ENCODE assay signal across 8 cellular contexts in genomic region chr1:204506969-204507316, GRCh38. TPM values are rescaled to one million over a fixed set of nuclear protein-coding genes. Genes with fewer than 3 reads are reported as not detected.
A peak's percentile ranks its signal among the peaks of the same experiment; 100 is the strongest.
DNase-seq lines count a peak whose midpoint lies in the region; ATAC-seq and TF ChIP-seq lines count a peak whose summit lies in the region.

No MANE protein-coding gene starts in this region.

- in situ Hi-C loops in transverse colon (cut with MboI; ENCODE audit: low pct_ligation_motif_present in 1 of 4, low pct_unique_long_range_greater_than_20kb in 1 of 4, low sequenced_read_pairs in 3 of 4): loop anchor here in 1 of 4 donors (10.0 kb wide), 1 partner anchor 62 kb away; no protein-coding TSS in a partner anchor

- peak; percentile 62 for ATAC-seq in HG02642 (IDR thresholded peaks at IDR 0.05; ENCODE audit: poor library complexity, unreplicated experiment)
- peak; percentile 62 for ATAC-seq in activated naive CD8-positive, alpha-beta T cell treated with anti-CD3 and anti-CD28 coated beads, Interleukin-2, amount 10 ng/mL, durations not matched to agents 7 days and 5 days (ENCODE audit: low read depth)

- H3K27me3 ChIP-seq in GM06990 (replicated peaks; ENCODE audit: control insufficient read depth, insufficient read depth, low read length): no peaks in the 10 kb centered on the region
- H3K27me3 ChIP-seq in cardiac muscle cell: no peaks in the 10 kb centered on the region
- no peaks in the 10 kb centered on the region for H3K27me3 ChIP-seq in transverse colon

- no peaks in the 10 kb centered on the region for H3K36me3 ChIP-seq in GM06990 (ENCODE audit: control insufficient read depth, insufficient read depth, low read length)
- H3K36me3 ChIP-seq in cardiac muscle cell: no peaks in the 10 kb centered on the region
- H3K36me3 ChIP-seq in transverse colon: no peaks in the 10 kb centered on the region

- peak overlapping the region; percentile 89 for H3K4me3 Mint-ChIP-seq in activated naive CD8-positive, alpha-beta T cell treated with anti-CD3 and anti-CD28 coated beads, Interleukin-2, amount 10 ng/mL, durations not matched to agents 7 days and 5 days

- no peak for TF ChIP-seq POLR2A in transverse colon (IDR thresholded peaks at IDR 0.05)

- TF ChIP-seq CTCF in GM06990 (IDR thresholded peaks at IDR 0.05; ENCODE audit: insufficient read depth, low read length, poor library complexity, severe bottlenecking) (no peak), cardiac muscle cell (IDR thresholded peaks at IDR 0.05; ENCODE audit: low read depth, low read length) (no peak), transverse colon (IDR thresholded peaks at IDR 0.05) (no peak)

- peak; percentile 75 for DNase-seq in GM06990 (ENCODE audit: extremely low read depth, insufficient read length)
- peak; percentile 89 for DNase-seq in NCI-H1105 treated with DMSO at 0.1 percent for 48 hours (lab: John Stamatoyannopoulos, UW)
- peak; percentile 91 for DNase-seq in SKM-1 (lab: John Stamatoyannopoulos, UW; ENCODE audit: unreplicated experiment)
- DNase-seq in activated naive CD8-positive, alpha-beta T cell treated with anti-CD3 and anti-CD28 coated beads, Interleukin-2, amount 10 ng/mL, durations not matched to agents 7 days and 5 days: peak; percentile 72
- peak; percentile 88 to 95 for DNase-seq in cardiac muscle cell (ENCODE audit: low read depth in 1 of 2, low spot score in 1 of 2)
- peak; percentile 98 for DNase-seq in pons (ENCODE audit: low spot score)
- DNase-seq in transverse colon: peak; percentile 88

- H3K36me3 Mint-ChIP-seq in activated naive CD8-positive, alpha-beta T cell treated with anti-CD3 and anti-CD28 coated beads, Interleukin-2, amount 10 ng/mL, durations not matched to agents 7 days and 5 days: peaks cover 4% of the 10 kb centered on the region

- TF ChIP-seq EP300 in transverse colon (IDR thresholded peaks at IDR 0.05; ENCODE audit: low read depth): no peak

- peak overlapping the region; percentile 53 for H3K27ac ChIP-seq in cardiac muscle cell
- H3K27ac ChIP-seq in transverse colon: peak overlapping the region; percentile 89 to 91 (median 90)

- POLR2A ChIA-PET in activated naive CD8-positive, alpha-beta T cell treated with anti-CD3 and anti-CD28 coated beads, Interleukin-2, amount 10 ng/mL, durations not matched to agents 7 days and 5 days (lab: Charles Lee): interaction anchor here (0.7 to 4.1 kb wide), 15 partner anchors 10 to 300 kb away, joined by 3 to 146 read pairs (median 5); partner anchors contain the start of genes MDM4 and PIK3C2B

- H3K4me1 Mint-ChIP-seq in activated naive CD8-positive, alpha-beta T cell treated with anti-CD3 and anti-CD28 coated beads, Interleukin-2, amount 10 ng/mL, durations not matched to agents 7 days and 5 days: peaks cover 28% of the 10 kb centered on the region

- peaks cover 2% of the 10 kb centered on the region for H3K27me3 Mint-ChIP-seq in activated naive CD8-positive, alpha-beta T cell treated with anti-CD3 and anti-CD28 coated beads, Interleukin-2, amount 10 ng/mL, durations not matched to agents 7 days and 5 days

- 0 to 1% methylated on average over 8 to 13 of the region's 13 CpGs for WGBS in transverse colon (ENCODE audit: low coverage in 1 of 2), 2 donors

- H3K4me3 ChIP-seq in GM06990 (replicated peaks; ENCODE audit: low read depth, low read length): peak overlapping the region; percentile 67
- H3K4me3 ChIP-seq in cardiac muscle cell: peak overlapping the region; percentile 54
- H3K4me3 ChIP-seq in transverse colon: peak overlapping the region; percentile 7 to 64 (median 42)

- intact Hi-C loops in transverse colon (cut with DNase I; ENCODE audit: low total_unique reads): no loop called here

- H3K9me3 ChIP-seq in cardiac muscle cell (ENCODE audit: low read depth): no peaks in the 10 kb centered on the region
- H3K9me3 ChIP-seq in transverse colon: no peaks in the 10 kb centered on the region

- no peaks in the 10 kb centered on the region for H3K9me3 Mint-ChIP-seq in activated naive CD8-positive, alpha-beta T cell treated with anti-CD3 and anti-CD28 coated beads, Interleukin-2, amount 10 ng/mL, durations not matched to agents 7 days and 5 days

- no peaks in the 10 kb centered on the region for H3K4me1 ChIP-seq in cardiac muscle cell (ENCODE audit: low read depth)
- H3K4me1 ChIP-seq in transverse colon: peaks cover 0 to 21% (median 15%) of the 10 kb centered on the region in 4 donors

- H3K27ac Mint-ChIP-seq in activated naive CD8-positive, alpha-beta T cell treated with anti-CD3 and anti-CD28 coated beads, Interleukin-2, amount 10 ng/mL, durations not matched to agents 7 days and 5 days: peak overlapping the region; percentile 98

RNA-seq across cellular contexts. Expression of gene MDM4, which starts 9.3 kb away (rescaled TPM):
- total RNA-seq in activated naive CD8-positive, alpha-beta T cell treated with anti-CD3 and anti-CD28 coated beads, Interleukin-2, amount 10 ng/mL, durations not matched to agents 7 days and 5 days: 100 to 1,000 TPM; 118 to 143 TPM
- total RNA-seq in cardiac muscle cell (38.6 and 62.0 TPM in 2 replicates), transverse colon (100 to 1,000 TPM in 2 of 4 donors, 10 to 100 TPM in 2; 64.3 to 140 (median 109) TPM)
- 22.5 and 30.8 TPM in 2 replicates for polyA plus RNA-seq in cardiac muscle cell

RNA-seq across cellular contexts. Expression of gene PIK3C2B, which starts 12.3 kb away (rescaled TPM):
- 10 to 100 TPM; 37.1 to 41.8 TPM for total RNA-seq in activated naive CD8-positive, alpha-beta T cell treated with anti-CD3 and anti-CD28 coated beads, Interleukin-2, amount 10 ng/mL, durations not matched to agents 7 days and 5 days
- total RNA-seq in cardiac muscle cell (23.3 and 36.1 TPM in 2 replicates), transverse colon (100 to 1,000 TPM in 2 of 4 donors, 10 to 100 TPM in 2; 61.9 to 181 (median 88.8) TPM)
- polyA plus RNA-seq in cardiac muscle cell: 10.4 and 11.2 TPM in 2 replicates

Comparison
In these comparisons a context has a peak if more than half of its experiments do, and no peak if none do; other contexts are left out.
1. Peak in every context shown above with its lines: DNase-seq, ATAC-seq, H3K4me3 ChIP-seq and H3K27ac ChIP-seq.